Comparison of ENCODE assay signal across 8 cellular contexts in the genomic region with DNA sequence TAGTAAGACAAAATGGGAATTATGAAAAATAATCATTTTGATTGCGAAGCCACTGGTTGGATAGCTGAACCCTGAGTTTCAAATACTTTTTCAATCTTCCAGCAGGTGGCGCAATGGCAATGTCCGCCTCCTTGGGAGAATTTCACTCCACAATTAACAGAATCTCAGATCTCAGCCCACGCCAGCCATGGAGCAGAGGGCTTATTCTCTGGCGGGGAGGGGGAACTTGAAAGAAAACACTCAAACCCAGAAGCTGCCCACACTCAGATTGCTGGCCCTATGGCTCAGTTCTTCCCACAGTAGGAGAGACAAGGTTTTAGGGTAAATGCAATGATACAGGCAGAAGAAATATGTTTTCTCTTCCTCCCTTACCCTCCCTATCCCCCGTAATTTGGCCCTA. TPM values are rescaled to one million over a fixed set of nuclear protein-coding genes. Genes with fewer than 3 reads are reported as not detected.
DNase-seq lines count a peak whose midpoint lies in the region; ATAC-seq and TF ChIP-seq lines count a peak whose summit lies in the region.

No MANE protein-coding gene starts in this region.

- no peaks in the 10 kb centered on the region for H3F3A ChIP-seq in OCI-LY1 (ENCODE audit: insufficient read depth, low read length)

- DNase-seq in EH (ENCODE audit: low read depth) (peak; percentile 63), fibroblast of peridontal ligament (ENCODE audit: extremely low read depth) (peak; percentile 82), nucleus accumbens (lab: John Stamatoyannopoulos, UW) (peak in 42 of 56 donors; percentile 2 to 82 (median 36)), thoracic aorta (ENCODE audit: low spot score) (no peak)
- DNase-seq in activated T-cell treated with anti-CD3 and anti-CD28 coated beads, Interleukin-2, amount 50 U/mL, for 72 hours, result peak; percentile 49 to 63

- H3K27ac Mint-ChIP-seq in activated T-cell treated with anti-CD3 and anti-CD28 coated beads, Interleukin-2, amount 50 U/mL, for 72 hours, result no peak overlapping the region

- no peak overlapping the region for H3K27ac ChIP-seq in OCI-LY1 (ENCODE audit: low read depth, low read length, poor library complexity, severe bottlenecking)
- H3K27ac ChIP-seq in thoracic aorta, result no peak overlapping the region

- H2AFZ ChIP-seq in OCI-LY1 (ENCODE audit: low read length), result no peak overlapping the region

- no peaks in the 10 kb centered on the region for H3K27me3 ChIP-seq in OCI-LY1 (ENCODE audit: insufficient read depth, low read length)
- no peaks in the 10 kb centered on the region for H3K27me3 ChIP-seq in thoracic aorta (replicated peaks; ENCODE audit: insufficient read depth)

- no peaks in the 10 kb centered on the region for H3K9me3 ChIP-seq in OCI-LY1 (ENCODE audit: low read length)
- no peaks in the 10 kb centered on the region for H3K9me3 ChIP-seq in thoracic aorta

- H3K9me3 Mint-ChIP-seq in activated T-cell treated with anti-CD3 and anti-CD28 coated beads, Interleukin-2, amount 50 U/mL, for 72 hours, result no peaks in the 10 kb centered on the region

- H3K9ac ChIP-seq in OCI-LY1 (ENCODE audit: low read length), result no peak overlapping the region

- no peak overlapping the region for H3K4me2 ChIP-seq in OCI-LY1 (ENCODE audit: low read length)

- H3K9me2 ChIP-seq in OCI-LY1 (ENCODE audit: low read depth, low read length), result no peaks in the 10 kb centered on the region

- H3K4me1 ChIP-seq in OCI-LY1 (ENCODE audit: insufficient read depth, low read length, severe bottlenecking) (no peaks in the 10 kb centered on the region), thoracic aorta (ENCODE audit: control insufficient read depth in 1 of 2, low read depth in 2 of 2) (no peaks in the 10 kb centered on the region)

- no peaks in the 10 kb centered on the region for H4K20me1 ChIP-seq in OCI-LY1 (ENCODE audit: insufficient read depth, low read length)

- H3K4me1 Mint-ChIP-seq in activated T-cell treated with anti-CD3 and anti-CD28 coated beads, Interleukin-2, amount 50 U/mL, for 72 hours (ENCODE audit: low read depth), result no peaks in the 10 kb centered on the region

- no peak overlapping the region for H3K4me3 Mint-ChIP-seq in activated T-cell treated with anti-CD3 and anti-CD28 coated beads, Interleukin-2, amount 50 U/mL, for 72 hours

- H3K27me3 Mint-ChIP-seq in activated T-cell treated with anti-CD3 and anti-CD28 coated beads, Interleukin-2, amount 50 U/mL, for 72 hours (ENCODE audit: low read depth), result peaks cover 45% of the 10 kb centered on the region

- no peaks in the 10 kb centered on the region for H3K36me3 Mint-ChIP-seq in activated T-cell treated with anti-CD3 and anti-CD28 coated beads, Interleukin-2, amount 50 U/mL, for 72 hours (ENCODE audit: insufficient read depth in 2 of 2)

- ATAC-seq in HG02798 (IDR thresholded peaks at IDR 0.05; ENCODE audit: poor library complexity, unreplicated experiment) (peak; percentile 58), thoracic aorta (ENCODE audit: insufficient number of reproducible peaks, low FRiP score, low read depth) (no peak), GM18519 (IDR thresholded peaks at IDR 0.05; ENCODE audit: low FRiP score, unreplicated experiment) (no peak)
- no peak for ATAC-seq in activated T-cell treated with anti-CD3 and anti-CD28 coated beads, Interleukin-2, amount 50 U/mL, for 72 hours (replicated peaks in 1 of 2)

- no peak overlapping the region for H3K4me3 ChIP-seq in OCI-LY1 (ENCODE audit: low read depth, low read length, poor library complexity, severe bottlenecking)
- H3K4me3 ChIP-seq in thoracic aorta, result no peak overlapping the region

- TF ChIP-seq CTCF in OCI-LY1 (IDR thresholded peaks at IDR 0.05; ENCODE audit: low read length) (peak; percentile 71), thoracic aorta (IDR thresholded peaks at IDR 0.05) (peak; percentile 71)

- H3K36me3 ChIP-seq in OCI-LY1 (ENCODE audit: insufficient read depth, low read length) (no peaks in the 10 kb centered on the region), thoracic aorta (no peaks in the 10 kb centered on the region)

- no peaks in the 10 kb centered on the region for H3K79me2 ChIP-seq in OCI-LY1 (ENCODE audit: insufficient read depth, low read length)

RNA-seq across cellular contexts. Expression of a gene that starts 38.7 kb away (rescaled TPM):
- 10 to 100 TPM; 28.4 to 35.9 TPM for total RNA-seq in activated T-cell treated with anti-CD3 and anti-CD28 coated beads, Interleukin-2, amount 50 U/mL, for 72 hours
- total RNA-seq in thoracic aorta, result 10 to 100 TPM; 88.5 to 91.6 TPM
